8 cellular contexts compared by ENCODE assay signal in genomic region chr15:33068531-33068990, GRCh38.
DNase-seq lines count a peak whose midpoint lies in the region; ATAC-seq and TF ChIP-seq lines count a peak whose summit lies in the region.

No MANE protein-coding gene starts in this region.

- H3K4me3 Mint-ChIP-seq in nephron progenitor cell = peak overlapping the region; percentile 58

- no peaks in the 10 kb centered on the region for H3K9me3 Mint-ChIP-seq in nephron progenitor cell

- H3K36me3 Mint-ChIP-seq in nephron progenitor cell (ENCODE audit: low read depth) = peaks cover under 1% of the 10 kb centered on the region

- H3K27me3 Mint-ChIP-seq in nephron progenitor cell (ENCODE audit: low read depth, poor library complexity) = no peaks in the 10 kb centered on the region

- no peak for TF ChIP-seq CTCF in nephron progenitor cell (IDR thresholded peaks at IDR 0.05)

- ATAC-seq in GM18870 (IDR thresholded peaks at IDR 0.05; ENCODE audit: unreplicated experiment) = no peak

- H3K27ac Mint-ChIP-seq in nephron progenitor cell = peak overlapping the region; percentile 91

- peaks cover 67% of the 10 kb centered on the region for H3K4me1 Mint-ChIP-seq in nephron progenitor cell

- DNase-seq in DMS79 (lab: John Stamatoyannopoulos, UW) = peak; percentile 73
- peak; percentile 40 for DNase-seq in NCI-H2196 (lab: John Stamatoyannopoulos, UW; ENCODE audit: unreplicated experiment)
- DNase-seq in epidermal melanocyte (ENCODE audit: insufficient read length, low spot score) = peak; percentile 45
- peak; percentile 4 for DNase-seq in nephron progenitor cell
- DNase-seq in dedifferentiated amniotic fluid mesenchymal stem cell (ENCODE audit: extremely low spot score) = no peak
- no peak for DNase-seq in T1000 (lab: John Stamatoyannopoulos, UW)
- DNase-seq in stimulated activated CD4-positive, alpha-beta T cell treated with anti-CD3 and anti-CD28 coated beads, Interleukin-2, amount 100 ng/mL, for 24 hours = no peak

Comparison
In these comparisons a context has a peak if more than half of its experiments do, and no peak if none do; other contexts are left out.
1. DNase-seq: peak in DMS79 (single experiment), NCI-H2196 (single experiment), epidermal melanocyte (single experiment) and nephron progenitor cell (single experiment); none in dedifferentiated amniotic fluid mesenchymal stem cell (single experiment), T1000 (single experiment) and stimulated activated CD4-positive, alpha-beta T cell treated with anti-CD3 and anti-CD28 coated beads, Interleukin-2, amount 100 ng/mL, for 24 hours (0 of 2).